Comparison of ENCODE assay signal across 11 cellular contexts in the genomic region with DNA sequence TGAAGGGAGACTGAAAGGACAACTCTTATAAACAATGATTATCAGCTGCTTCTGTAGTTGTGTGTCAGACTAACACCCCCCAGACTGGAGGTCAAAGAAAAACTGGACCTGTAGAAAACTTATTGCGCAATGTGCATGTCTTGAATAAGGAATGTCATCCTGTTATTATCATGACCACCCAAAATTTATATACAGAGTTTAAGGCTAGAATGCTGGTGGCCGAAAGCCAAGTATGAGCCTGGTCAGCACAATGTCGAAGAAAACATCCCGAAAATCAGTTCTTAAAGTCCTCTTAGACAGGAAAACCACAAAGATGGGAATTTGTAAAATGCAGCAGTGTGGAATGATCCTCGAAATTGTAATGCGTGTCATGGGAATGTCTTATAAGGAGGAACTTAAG. TPM values are rescaled to one million over a fixed set of nuclear protein-coding genes. Genes with fewer than 3 reads are reported as not detected.
DNase-seq lines count a peak whose midpoint lies in the region; ATAC-seq, FAIRE-seq and TF ChIP-seq lines count a peak whose summit lies in the region.
"Had no signal": no experiment of that assay in that cellular context is flagged by ENCODE, and none has a peak within 500 bp of the region (broad histone marks: within the 10 kb centered on the region; RNA-seq: fewer than 3 reads in every experiment).

No MANE protein-coding gene starts in this region.

- FAIRE-seq in urothelium cell line (lab: Jason Lieb, UNC), result no peak

- TF ChIP-seq CTCF in heart right ventricle (IDR thresholded peaks at IDR 0.05) (no peak), choroid plexus epithelial cell (conservative IDR thresholded peaks at IDR 0.05; ENCODE audit: low read depth, low read length) (no peak)

- H3K36me3 ChIP-seq in heart right ventricle, result peaks cover 0 to 36% (median 0%) of the 10 kb centered on the region in 9 donors

- no peaks in the 10 kb centered on the region for H3K27me3 ChIP-seq in heart right ventricle

- H3K27ac ChIP-seq in heart right ventricle, result peak overlapping the region in 8 of 10 donors; percentile 11 to 80 (median 38)
- H3K27ac ChIP-seq: C4-2B had no signal

- DNase-seq in heart right ventricle, result no peak
- DNase-seq in Right ventricle myocardium inferior (ENCODE audit: missing footprints), result no peak
- peak; percentile 99 for DNase-seq in choroid plexus epithelial cell (ENCODE audit: low read depth)
- DNase-seq in lung microvascular endothelial cell (ENCODE audit: low read depth in 2 of 2), result peak; percentile 19 to 98
- DNase-seq in urothelium cell line (ENCODE audit: low spot score), result peak; percentile 49
- DNase-seq: activated gamma-delta T cell treated with Interleukin-2 at 50 U/mL for 16 hours, NCI-H1417 treated with DMSO at 0.1 percent for 48 hours had no signal

- ATAC-seq in heart right ventricle (peak in 7 of 8 donors; percentile 26 to 47 (median 33)), Right ventricle myocardium inferior (no peak), GM21717 (IDR thresholded peaks at IDR 0.05; ENCODE audit: unreplicated experiment) (no peak), HG03159 (IDR thresholded peaks at IDR 0.05; ENCODE audit: unreplicated experiment) (no peak), HG03139 (IDR thresholded peaks at IDR 0.05; ENCODE audit: unreplicated experiment) (no peak)

- intact Hi-C loops in heart right ventricle (cut with DNase I), result no loop called here
- intact Hi-C loops in Right ventricle myocardium inferior (cut with DNase I), result no loop called here

- H3K4me3 ChIP-seq in heart right ventricle (no peak overlapping the region), choroid plexus epithelial cell (ENCODE audit: low read depth, low read length) (no peak overlapping the region)

- H3K9me3 ChIP-seq in heart right ventricle, result no peaks in the 10 kb centered on the region

- 50 to 53% methylated on average over 6 of the region's 6 CpGs for WGBS in heart right ventricle, 2 donors

- peaks cover 8 to 69% (median 54%) of the 10 kb centered on the region in 9 donors for H3K4me1 ChIP-seq in heart right ventricle

RNA-seq across cellular contexts. Expression of gene RFTN1, which starts 29.3 kb away (rescaled TPM):
- total RNA-seq in heart right ventricle (10 to 100 TPM; 17.4 to 32.2 (median 24.0) TPM), Right ventricle myocardium inferior (26.8 TPM), lung microvascular endothelial cell (21.4 and 22.9 TPM in 2 replicates)
- polyA plus RNA-seq in heart right ventricle, result 10 to 100 TPM; 20.5 to 25.9 TPM

Comparison
In these comparisons a context has a peak if more than half of its experiments do, and no peak if none do; other contexts are left out.
1. ATAC-seq: peak in heart right ventricle (7 of 8); none in Right ventricle myocardium inferior (single experiment), GM21717 (single experiment), HG03159 (single experiment) and HG03139 (single experiment).
2. DNase-seq: peak in choroid plexus epithelial cell (single experiment), lung microvascular endothelial cell (2 of 2) and urothelium cell line (single experiment); none in heart right ventricle (0 of 2) and Right ventricle myocardium inferior (single experiment).